Comparison of ENCODE assay signal across 9 cellular contexts in the genomic region with DNA sequence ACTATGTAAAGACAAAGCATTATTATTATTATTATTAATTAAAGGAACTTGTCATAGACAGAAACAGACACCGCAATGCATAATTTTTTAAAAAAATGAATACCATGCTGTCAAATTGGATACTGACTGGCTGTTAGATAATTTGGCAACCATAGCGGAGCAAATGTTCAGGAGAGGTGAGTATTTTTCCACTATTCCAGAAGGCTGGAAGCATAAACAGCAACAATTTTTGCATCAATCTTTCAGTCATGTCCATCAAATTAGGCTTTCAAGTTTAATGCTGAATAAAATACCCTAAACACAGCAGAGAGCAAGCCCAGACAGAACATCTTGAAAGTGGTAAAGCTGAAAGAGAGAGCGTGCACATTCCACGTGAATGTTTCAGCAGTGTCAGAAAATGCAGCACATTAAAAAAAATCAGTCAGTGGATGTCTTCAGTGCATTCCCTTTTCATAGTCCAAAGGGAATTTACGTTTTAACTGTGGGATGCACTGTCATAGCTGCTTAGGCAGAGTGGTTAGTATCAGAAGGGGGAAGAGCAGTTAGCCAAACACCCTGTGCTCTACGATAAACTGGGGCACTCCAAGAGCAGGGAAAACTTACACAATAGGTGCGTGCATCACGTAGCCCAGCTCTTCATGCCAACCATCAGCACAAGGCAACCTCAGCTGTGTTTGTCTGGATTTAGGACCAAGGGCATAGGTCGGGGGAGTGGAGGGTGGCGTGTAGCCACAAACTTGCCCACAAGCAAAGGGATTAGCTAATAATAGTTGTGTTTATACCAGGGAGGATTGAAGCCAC.
A peak's percentile ranks its signal among the peaks of the same experiment; 100 is the strongest.
DNase-seq lines count a peak whose midpoint lies in the region; ATAC-seq, FAIRE-seq and TF ChIP-seq lines count a peak whose summit lies in the region.
"Had no signal": no experiment of that assay in that cellular context is flagged by ENCODE, and none has a peak within 500 bp of the region (broad histone marks: within the 10 kb centered on the region; RNA-seq: fewer than 3 reads in every experiment).

No MANE protein-coding gene starts in this region.

- H3K79me2 ChIP-seq in HepG2 (ENCODE audit: insufficient read depth, low read length) = no peaks in the 10 kb centered on the region

- H3K4me3 ChIP-seq in HepG2 (replicated peaks in 1 of 3; ENCODE audit: insufficient read depth in 1 of 3, low read depth in 2 of 3, low read length in 3 of 3) (no peak overlapping the region), vagina (peak overlapping the region in 1 of 2 donors; percentile 26)
- H3K4me3 ChIP-seq: spleen had no signal

- H3K9ac ChIP-seq in HepG2 (ENCODE audit: insufficient read depth, low read depth, low read length) = no peak overlapping the region

- H3K27me3 ChIP-seq in HepG2 (ENCODE audit: control insufficient read depth in 1 of 2, insufficient read depth in 2 of 2, low read length in 2 of 2) (peaks cover 2 to 13% of the 10 kb centered on the region in 2 experiments; a peak in 2 of 5 replicates), vagina (no peaks in the 10 kb centered on the region)
- H3K27me3 ChIP-seq: spleen had no signal

- H3K4me1 ChIP-seq in HepG2 (ENCODE audit: insufficient read depth, low read length) (peaks cover 7% of the 10 kb centered on the region; the same call in 1 of the 2 replicates), vagina (peaks cover 24% of the 10 kb centered on the region)

- peak; percentile 55 for ATAC-seq in HepG2
- no peak for ATAC-seq in GM19351 (IDR thresholded peaks at IDR 0.05; ENCODE audit: unreplicated experiment)
- ATAC-seq in natural killer cell = no peak
- ATAC-seq: stimulated activated memory B cell treated with anti-CD40 and anti-IgM and Interleukin-4, amounts not matched to agents 10 μg/mL and 1 μg/mL and 100 μg/mL, for 72 hours had no signal

- intact Hi-C loops in HepG2 (cut with micrococcal nuclease; ENCODE audit: unreplicated experiment) (no loop called here), vagina (cut with DNase I) (no loop called here), natural killer cell (cut with micrococcal nuclease) (no loop called here)

- no peaks in the 10 kb centered on the region for H3K36me3 Mint-ChIP-seq in natural killer cell

- TF ChIP-seq RAD21 in HepG2 (CRISPR knock-in tag; IDR thresholded peaks at IDR 0.05) = no peak

- TF ChIP-seq EP300 in HepG2 (IDR thresholded peaks at IDR 0.05; ENCODE audit: low read depth in 2 of 2, low read length in 2 of 2) (no peak), HepG2 (CRISPR knock-in tag; IDR thresholded peaks at IDR 0.05; ENCODE audit: borderline replicate concordance) (no peak)

- WGBS in HepG2 (ENCODE audit: low lambda C conversion rate) = 21% methylated on average over 10 of the region's 10 CpGs

- CTCF ChIA-PET in HepG2 (lab: Yijun Ruan, JAX; ENCODE audit: low intra/inter-chr PET ratio, low total read pairs) = no interaction called here

- peaks cover 27 to 53% of the 10 kb centered on the region in 2 donors for H3K27me3 Mint-ChIP-seq in natural killer cell (ENCODE audit: low read depth in 2 of 2)

- TF ChIP-seq CTCF in HepG2 (CRISPR knock-in tag; IDR thresholded peaks at IDR 0.05) = no peak
- TF ChIP-seq CTCF in vagina (IDR thresholded peaks at IDR 0.05) = no peak
- TF ChIP-seq CTCF in natural killer cell (IDR thresholded peaks at IDR 0.05) = no peak

- no peaks in the 10 kb centered on the region for H3K36me3 ChIP-seq in HepG2 (replicated peaks in 1 of 2; ENCODE audit: control insufficient read depth in 1 of 2, insufficient read depth in 2 of 2, low read length in 2 of 2)
- H3K36me3 ChIP-seq in vagina = no peaks in the 10 kb centered on the region
- H3K36me3 ChIP-seq: spleen had no signal

- no peak overlapping the region for H3K27ac Mint-ChIP-seq in natural killer cell
- H3K27ac Mint-ChIP-seq: stimulated activated memory B cell treated with anti-CD40 and anti-IgM and Interleukin-4, amounts not matched to agents 10 μg/mL and 1 μg/mL and 100 μg/mL, for 72 hours had no signal

- in situ Hi-C loops in HepG2 (cut with HindIII; ENCODE audit: extremely low pct_ligation_motif_present, low pct_unique_long_range_greater_than_20kb) = no loop called here

- no TSS peak for BruUV-seq in HepG2 (replicated peaks; lab: Mats Ljungman, UMichigan)

- H2AFZ ChIP-seq in HepG2 (ENCODE audit: low read length) = no peak overlapping the region

- H3K9me3 ChIP-seq in HepG2 (ENCODE audit: low read length) = peaks cover 5% of the 10 kb centered on the region; the same call in 1 of the 2 replicates
- no peaks in the 10 kb centered on the region for H3K9me3 ChIP-seq in vagina

- H3K4me3 Mint-ChIP-seq in natural killer cell = no peak overlapping the region
- H3K4me3 Mint-ChIP-seq: stimulated activated memory B cell treated with anti-CD40 and anti-IgM and Interleukin-4, amounts not matched to agents 10 μg/mL and 1 μg/mL and 100 μg/mL, for 72 hours had no signal

- H3K9me3 Mint-ChIP-seq in natural killer cell = peaks cover 2 to 3% of the 10 kb centered on the region in 2 donors

- FAIRE-seq in HepG2 (lab: Jason Lieb, UNC) = no peak

- DNase-seq in MV-4-11 (lab: John Stamatoyannopoulos, UW) = peak; percentile 94
- DNase-seq in HepG2 (ENCODE audit: low spot score) = no peak
- DNase-seq in vagina (ENCODE audit: extremely low spot score in 2 of 2) = no peak
- DNase-seq in natural killer cell = no peak
- DNase-seq in OCI-M2 (lab: John Stamatoyannopoulos, UW; ENCODE audit: unreplicated experiment) = no peak
- DNase-seq: spleen had no signal

- peak overlapping the region; percentile 15 for H3K27ac ChIP-seq in cingulate gyrus (ENCODE audit: low read depth, low read length)
- H3K27ac ChIP-seq in HepG2 (ENCODE audit: extremely low read length, insufficient read depth, low read length) = no peak overlapping the region
- H3K27ac ChIP-seq in vagina = peak overlapping the region; percentile 57

- H3K4me1 Mint-ChIP-seq in natural killer cell = peaks cover 0 to 10% of the 10 kb centered on the region in 2 donors
- H3K4me1 Mint-ChIP-seq: stimulated activated memory B cell treated with anti-CD40 and anti-IgM and Interleukin-4, amounts not matched to agents 10 μg/mL and 1 μg/mL and 100 μg/mL, for 72 hours had no signal

- TF ChIP-seq POLR2A in HepG2 (IDR thresholded peaks at IDR 0.05; ENCODE audit: insufficient read depth in 1 of 2, low read depth in 2 of 2, low read length in 2 of 2) (no peak), vagina (IDR thresholded peaks at IDR 0.05) (no peak)

- peak overlapping the region; percentile 5; the same call in 1 of the 2 replicates for H3K4me2 ChIP-seq in HepG2 (ENCODE audit: low read depth, low read length)

- no peaks in the 10 kb centered on the region for H4K20me1 ChIP-seq in HepG2 (ENCODE audit: insufficient read depth, low read length)

- POLR2A ChIA-PET in HepG2 (lab: Yijun Ruan, JAX) = no interaction called here

TF ChIP-seq in HepG2, 621 proteins besides CTCF, POLR2A, EP300 and RAD21 (continues in another document):
- TF ChIP-seq, protein P1, sequence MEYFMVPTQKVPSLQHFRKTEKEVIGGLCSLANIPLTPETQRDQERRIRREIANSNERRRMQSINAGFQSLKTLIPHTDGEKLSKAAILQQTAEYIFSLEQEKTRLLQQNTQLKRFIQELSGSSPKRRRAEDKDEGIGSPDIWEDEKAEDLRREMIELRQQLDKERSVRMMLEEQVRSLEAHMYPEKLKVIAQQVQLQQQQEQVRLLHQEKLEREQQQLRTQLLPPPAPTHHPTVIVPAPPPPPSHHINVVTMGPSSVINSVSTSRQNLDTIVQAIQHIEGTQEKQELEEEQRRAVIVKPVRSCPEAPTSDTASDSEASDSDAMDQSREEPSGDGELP (IDR thresholded peaks at IDR 0.05; ENCODE audit: borderline replicate concordance, low read depth) = no peak
- TF ChIP-seq ZNF292 (CRISPR knock-in tag; IDR thresholded peaks at IDR 0.05; ENCODE audit: borderline replicate concordance, low read depth) = peak; percentile 19; the same call in 1 of the 2 replicates
- TF ChIP-seq, protein P2, sequence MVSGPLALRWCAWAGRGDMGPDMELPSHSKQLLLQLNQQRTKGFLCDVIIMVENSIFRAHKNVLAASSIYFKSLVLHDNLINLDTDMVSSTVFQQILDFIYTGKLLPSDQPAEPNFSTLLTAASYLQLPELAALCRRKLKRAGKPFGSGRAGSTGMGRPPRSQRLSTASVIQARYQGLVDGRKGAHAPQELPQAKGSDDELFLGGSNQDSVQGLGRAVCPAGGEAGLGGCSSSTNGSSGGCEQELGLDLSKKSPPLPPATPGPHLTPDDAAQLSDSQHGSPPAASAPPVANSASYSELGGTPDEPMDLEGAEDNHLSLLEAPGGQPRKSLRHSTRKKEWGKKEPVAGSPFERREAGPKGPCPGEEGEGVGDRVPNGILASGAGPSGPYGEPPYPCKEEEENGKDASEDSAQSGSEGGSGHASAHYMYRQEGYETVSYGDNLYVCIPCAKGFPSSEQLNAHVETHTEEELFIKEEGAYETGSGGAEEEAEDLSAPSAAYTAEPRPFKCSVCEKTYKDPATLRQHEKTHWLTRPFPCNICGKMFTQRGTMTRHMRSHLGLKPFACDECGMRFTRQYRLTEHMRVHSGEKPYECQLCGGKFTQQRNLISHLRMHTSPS (CRISPR knock-in tag; IDR thresholded peaks at IDR 0.05; ENCODE audit: low read depth) = peak; percentile 89; the same call in 1 of the 2 replicates
- TF ChIP-seq ATF7 (IDR thresholded peaks at IDR 0.05) = no peak
- TF ChIP-seq ATF7 (CRISPR knock-in tag; IDR thresholded peaks at IDR 0.05) = no peak
- no peak for TF ChIP-seq HOXD1 (CRISPR knock-in tag; IDR thresholded peaks at IDR 0.05)
- TF ChIP-seq DNMT1 (CRISPR knock-in tag; IDR thresholded peaks at IDR 0.05) = no peak
- no peak for TF ChIP-seq CBX1 (IDR thresholded peaks at IDR 0.05; ENCODE audit: low read depth)
- TF ChIP-seq, protein P3, sequence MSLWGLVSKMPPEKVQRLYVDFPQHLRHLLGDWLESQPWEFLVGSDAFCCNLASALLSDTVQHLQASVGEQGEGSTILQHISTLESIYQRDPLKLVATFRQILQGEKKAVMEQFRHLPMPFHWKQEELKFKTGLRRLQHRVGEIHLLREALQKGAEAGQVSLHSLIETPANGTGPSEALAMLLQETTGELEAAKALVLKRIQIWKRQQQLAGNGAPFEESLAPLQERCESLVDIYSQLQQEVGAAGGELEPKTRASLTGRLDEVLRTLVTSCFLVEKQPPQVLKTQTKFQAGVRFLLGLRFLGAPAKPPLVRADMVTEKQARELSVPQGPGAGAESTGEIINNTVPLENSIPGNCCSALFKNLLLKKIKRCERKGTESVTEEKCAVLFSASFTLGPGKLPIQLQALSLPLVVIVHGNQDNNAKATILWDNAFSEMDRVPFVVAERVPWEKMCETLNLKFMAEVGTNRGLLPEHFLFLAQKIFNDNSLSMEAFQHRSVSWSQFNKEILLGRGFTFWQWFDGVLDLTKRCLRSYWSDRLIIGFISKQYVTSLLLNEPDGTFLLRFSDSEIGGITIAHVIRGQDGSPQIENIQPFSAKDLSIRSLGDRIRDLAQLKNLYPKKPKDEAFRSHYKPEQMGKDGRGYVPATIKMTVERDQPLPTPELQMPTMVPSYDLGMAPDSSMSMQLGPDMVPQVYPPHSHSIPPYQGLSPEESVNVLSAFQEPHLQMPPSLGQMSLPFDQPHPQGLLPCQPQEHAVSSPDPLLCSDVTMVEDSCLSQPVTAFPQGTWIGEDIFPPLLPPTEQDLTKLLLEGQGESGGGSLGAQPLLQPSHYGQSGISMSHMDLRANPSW (CRISPR knock-in tag; IDR thresholded peaks at IDR 0.05; ENCODE audit: borderline replicate concordance) = no peak
- TF ChIP-seq CEBPB (IDR thresholded peaks at IDR 0.05; ENCODE audit: borderline replicate concordance, low read depth, low read length) = peak; percentile 52; the same call in 1 of the 2 replicates
